In genomic region chr18:79522451-79523220, GRCh38 we compare ENCODE assay signal across 8 cellular contexts.
A peak's percentile ranks its signal among the peaks of the same experiment; 100 is the strongest.
DNase-seq lines count a peak whose midpoint lies in the region; ATAC-seq and TF ChIP-seq lines count a peak whose summit lies in the region.

No MANE protein-coding gene starts in this region.

- H2AFZ ChIP-seq in smooth muscle cell (ENCODE audit: low read depth) = no peak overlapping the region

- no peaks in the 10 kb centered on the region for H3K9me3 ChIP-seq in smooth muscle cell (replicated peaks; ENCODE audit: low read depth)

- no peaks in the 10 kb centered on the region for H3K79me2 ChIP-seq in smooth muscle cell (ENCODE audit: low read depth)

- H3K27ac ChIP-seq in brain microvascular endothelial cell (no peak overlapping the region), smooth muscle cell (ENCODE audit: low read depth) (no peak overlapping the region)

- peaks cover 65 to 91% (median 79%) of the 10 kb centered on the region in 3 donors for H3K4me1 Mint-ChIP-seq in T-cell
- peaks cover 79% of the 10 kb centered on the region for H3K4me1 Mint-ChIP-seq in activated naive CD8-positive, alpha-beta T cell treated with anti-CD3 and anti-CD28 coated beads, Interleukin-2, amount 50 U/mL, for 24 hours

- ATAC-seq in GM19395 (IDR thresholded peaks at IDR 0.05; ENCODE audit: unreplicated experiment) = peak; percentile 19
- ATAC-seq in T-cell (replicated peaks in 1 of 4) = peak; percentile 2 to 46 (median 30)
- no peak for ATAC-seq in activated naive CD8-positive, alpha-beta T cell treated with anti-CD3 and anti-CD28 coated beads, Interleukin-2, amount 50 U/mL, for 24 hours

- H3K4me1 ChIP-seq in smooth muscle cell (ENCODE audit: low read depth) = no peaks in the 10 kb centered on the region

- H3K4me3 ChIP-seq in brain microvascular endothelial cell (ENCODE audit: low read depth, low read length) = no peak overlapping the region
- no peak overlapping the region for H3K4me3 ChIP-seq in smooth muscle cell

- H3K4me2 ChIP-seq in smooth muscle cell = no peak overlapping the region

- H3F3A ChIP-seq in smooth muscle cell (ENCODE audit: low read depth) = peaks cover 5% of the 10 kb centered on the region

- WGBS in smooth muscle cell (ENCODE audit: low lambda C conversion rate) = 96% methylated on average over 16 of the region's 17 CpGs

- no peaks in the 10 kb centered on the region for H3K9me3 Mint-ChIP-seq in T-cell
- no peaks in the 10 kb centered on the region for H3K9me3 Mint-ChIP-seq in activated naive CD8-positive, alpha-beta T cell treated with anti-CD3 and anti-CD28 coated beads, Interleukin-2, amount 50 U/mL, for 24 hours

- DNase-seq in T-cell (peak; percentile 44 to 89 (median 74)), brain microvascular endothelial cell (no peak), smooth muscle cell (lab: John Stamatoyannopoulos, UW; ENCODE audit: unreplicated experiment) (no peak), NCI-H128 (lab: John Stamatoyannopoulos, UW; ENCODE audit: unreplicated experiment) (no peak)
- DNase-seq in activated naive CD8-positive, alpha-beta T cell treated with anti-CD3 and anti-CD28 coated beads, Interleukin-2, amount 50 U/mL, for 24 hours = peak; percentile 77
- peak; percentile 54 to 70 for DNase-seq in stimulated activated CD4-positive, alpha-beta T cell treated with anti-CD3 and anti-CD28 coated beads, Interleukin-4, amount 100 ng/mL, for 4 hours
- DNase-seq in effector CD8-positive, alpha-beta T cell (lab: John Stamatoyannopoulos, UW) = no peak

- POLR2A ChIA-PET in T-cell (lab: Charles Lee) = interaction anchor here (0.6 to 1.6 kb wide), 3 partner anchors 15 to 129 kb away, joined by 4 to 7 read pairs (median 5); no protein-coding TSS in a partner anchor

- peaks cover 7% of the 10 kb centered on the region for H3K36me3 Mint-ChIP-seq in T-cell
- H3K36me3 Mint-ChIP-seq in activated naive CD8-positive, alpha-beta T cell treated with anti-CD3 and anti-CD28 coated beads, Interleukin-2, amount 50 U/mL, for 24 hours (ENCODE audit: low read depth) = peaks cover 18% of the 10 kb centered on the region

- no peaks in the 10 kb centered on the region for H4K20me1 ChIP-seq in smooth muscle cell (ENCODE audit: low read depth)

- peak overlapping the region; percentile 79 to 86 (median 80) for H3K4me3 Mint-ChIP-seq in T-cell
- peak overlapping the region; percentile 78 for H3K4me3 Mint-ChIP-seq in activated naive CD8-positive, alpha-beta T cell treated with anti-CD3 and anti-CD28 coated beads, Interleukin-2, amount 50 U/mL, for 24 hours

- CTCF ChIA-PET in T-cell (lab: Charles Lee) = interaction anchor here in 1 of 2 donors (0.5 to 1.8 kb wide), 5 partner anchors 55 to 512 kb away, joined by 3 to 7 read pairs (median 4); partner anchors contain the start of gene RBFA

- no peak for TF ChIP-seq CTCF in brain microvascular endothelial cell (IDR thresholded peaks at IDR 0.05; ENCODE audit: low read depth, low read length, missing control alignments)
- TF ChIP-seq CTCF in smooth muscle cell (IDR thresholded peaks at IDR 0.05; ENCODE audit: borderline replicate concordance, insufficient read depth, poor library complexity, severe bottlenecking) = no peak

- H3K27me3 ChIP-seq in brain microvascular endothelial cell (replicated peaks) = peaks cover 23% of the 10 kb centered on the region
- H3K27me3 ChIP-seq in smooth muscle cell (ENCODE audit: low read depth) = no peaks in the 10 kb centered on the region

- peak overlapping the region; percentile 94 to 95 for H3K27ac Mint-ChIP-seq in T-cell
- peak overlapping the region; percentile 98 for H3K27ac Mint-ChIP-seq in activated naive CD8-positive, alpha-beta T cell treated with anti-CD3 and anti-CD28 coated beads, Interleukin-2, amount 50 U/mL, for 24 hours

- no peak overlapping the region for H3K9ac ChIP-seq in smooth muscle cell (ENCODE audit: low read depth)

- H3K27me3 Mint-ChIP-seq in T-cell = no peaks in the 10 kb centered on the region
- no peaks in the 10 kb centered on the region for H3K27me3 Mint-ChIP-seq in activated naive CD8-positive, alpha-beta T cell treated with anti-CD3 and anti-CD28 coated beads, Interleukin-2, amount 50 U/mL, for 24 hours

- H3K36me3 ChIP-seq in brain microvascular endothelial cell (replicated peaks) = no peaks in the 10 kb centered on the region
- H3K36me3 ChIP-seq in smooth muscle cell (ENCODE audit: low read depth) = no peaks in the 10 kb centered on the region

- in situ Hi-C loops in brain microvascular endothelial cell (cut with HindIII; ENCODE audit: low pct_ligation_motif_present, low sequenced_read_pairs) = no loop called here

Comparison
In these comparisons a context has a peak if more than half of its experiments do, and no peak if none do; other contexts are left out.
1. DNase-seq: peak in T-cell (34 of 34), activated naive CD8-positive, alpha-beta T cell treated with anti-CD3 and anti-CD28 coated beads, Interleukin-2, amount 50 U/mL, for 24 hours (single experiment) and stimulated activated CD4-positive, alpha-beta T cell treated with anti-CD3 and anti-CD28 coated beads, Interleukin-4, amount 100 ng/mL, for 4 hours (2 of 2); none in brain microvascular endothelial cell (single experiment), smooth muscle cell (single experiment), effector CD8-positive, alpha-beta T cell (single experiment) and NCI-H128 (single experiment).